In genomic region chr1:219416598-219417238, GRCh38 we compare ENCODE assay signal across 9 cellular contexts.
DNase-seq lines count a peak whose midpoint lies in the region; ATAC-seq and TF ChIP-seq lines count a peak whose summit lies in the region.
"Had no signal": no experiment of that assay in that cellular context is flagged by ENCODE, and none has a peak within 500 bp of the region (broad histone marks: within the 10 kb centered on the region; RNA-seq: fewer than 3 reads in every experiment).

No MANE protein-coding gene starts in this region.

- H4K20me1 ChIP-seq in OCI-LY1 (ENCODE audit: insufficient read depth, low read length) (no peaks in the 10 kb centered on the region), osteoblast (ENCODE audit: insufficient read depth, low read length) (no peaks in the 10 kb centered on the region)

- H3K79me2 ChIP-seq in OCI-LY1 (ENCODE audit: insufficient read depth, low read length): no peaks in the 10 kb centered on the region
- H3K79me2 ChIP-seq in osteoblast (ENCODE audit: insufficient read depth, low read length): no peaks in the 10 kb centered on the region

- H3K27ac ChIP-seq in OCI-LY1 (ENCODE audit: low read depth, low read length, poor library complexity, severe bottlenecking) (no peak overlapping the region), osteoblast (ENCODE audit: low read depth, low read length) (no peak overlapping the region)

- no peak overlapping the region for H3K27ac Mint-ChIP-seq in Calu3 (ENCODE audit: unreplicated experiment)
- H3K27ac Mint-ChIP-seq: activated naive CD8-positive, alpha-beta T cell had no signal

- H3K9me3 Mint-ChIP-seq in Calu3 (ENCODE audit: low read depth, unreplicated experiment): peaks cover 2% of the 10 kb centered on the region

- H3K36me3 ChIP-seq in OCI-LY1 (ENCODE audit: insufficient read depth, low read length): no peaks in the 10 kb centered on the region
- no peaks in the 10 kb centered on the region for H3K36me3 ChIP-seq in osteoblast (ENCODE audit: insufficient read depth, low read length)

- H3K4me3 Mint-ChIP-seq in Calu3 (ENCODE audit: low read depth, unreplicated experiment): no peak overlapping the region
- H3K4me3 Mint-ChIP-seq: activated naive CD8-positive, alpha-beta T cell had no signal

- no peaks in the 10 kb centered on the region for H3K9me2 ChIP-seq in OCI-LY1 (ENCODE audit: low read depth, low read length)

- H3K4me3 ChIP-seq in OCI-LY1 (ENCODE audit: low read depth, low read length, poor library complexity, severe bottlenecking) (no peak overlapping the region), fibroblast of the aortic adventitia (ENCODE audit: low read depth, low read length) (no peak overlapping the region), osteoblast (ENCODE audit: insufficient read depth, low read length) (no peak overlapping the region)

- BruUV-seq in Calu3 (replicated peaks; lab: Mats Ljungman, UMichigan): no TSS peak

- H3K9ac ChIP-seq in OCI-LY1 (ENCODE audit: low read length): no peak overlapping the region

- CTCF ChIA-PET in Calu3 (lab: Charles Lee): interaction anchor here (0.5 to 0.8 kb wide), 2 partner anchors 455 to 1117 kb away, joined by 3 to 4 read pairs; no protein-coding TSS in a partner anchor

- intact Hi-C loops in Calu3 (cut with micrococcal nuclease; ENCODE audit: unreplicated experiment): loop anchor here (2.0 to 10.0 kb wide), 3 partner anchors 212 to 1086 kb away; no protein-coding TSS in a partner anchor
- intact Hi-C loops in posterior vena cava (cut with DNase I): no loop called here

- ATAC-seq in GM19455 (IDR thresholded peaks at IDR 0.05; ENCODE audit: unreplicated experiment): peak; percentile 94
- peak; percentile 91 for ATAC-seq in HG03460 (IDR thresholded peaks at IDR 0.05; ENCODE audit: unreplicated experiment)

- no peak overlapping the region for H3K4me2 ChIP-seq in OCI-LY1 (ENCODE audit: low read length)
- H3K4me2 ChIP-seq in osteoblast (ENCODE audit: insufficient read depth, low read length): no peak overlapping the region

- H3K4me1 ChIP-seq in OCI-LY1 (ENCODE audit: insufficient read depth, low read length, severe bottlenecking) (no peaks in the 10 kb centered on the region), osteoblast (ENCODE audit: insufficient read depth, low read length) (peaks cover 6% of the 10 kb centered on the region)

- no peaks in the 10 kb centered on the region for H3F3A ChIP-seq in OCI-LY1 (ENCODE audit: insufficient read depth, low read length)

- H3K9me3 ChIP-seq in OCI-LY1 (ENCODE audit: low read length): no peaks in the 10 kb centered on the region
- no peaks in the 10 kb centered on the region for H3K9me3 ChIP-seq in osteoblast (ENCODE audit: low read depth, low read length)

- no peaks in the 10 kb centered on the region for H3K27me3 ChIP-seq in OCI-LY1 (ENCODE audit: insufficient read depth, low read length)
- H3K27me3 ChIP-seq in osteoblast (ENCODE audit: insufficient read depth, low read length): no peaks in the 10 kb centered on the region

- H3K36me3 Mint-ChIP-seq in Calu3 (ENCODE audit: insufficient read depth, unreplicated experiment): no peaks in the 10 kb centered on the region
- H3K36me3 Mint-ChIP-seq: activated naive CD8-positive, alpha-beta T cell had no signal

- H3K4me1 Mint-ChIP-seq in Calu3 (ENCODE audit: low read depth, unreplicated experiment): peaks cover 20% of the 10 kb centered on the region

- DNase-seq in Calu3 (peak; percentile 80), activated T-cell treated with anti-CD3 and anti-CD28 coated beads for 48 hours (ENCODE audit: low read depth) (peak; percentile 43), fibroblast of the aortic adventitia (ENCODE audit: low read depth) (peak; percentile 44), osteoblast (ENCODE audit: insufficient read length, low spot score, missing footprints) (no peak), posterior vena cava (ENCODE audit: low spot score) (no peak)

- no peaks in the 10 kb centered on the region for H3K27me3 Mint-ChIP-seq in Calu3 (ENCODE audit: unreplicated experiment)
- H3K27me3 Mint-ChIP-seq: activated naive CD8-positive, alpha-beta T cell had no signal

- H2AFZ ChIP-seq in OCI-LY1 (ENCODE audit: low read length) (no peak overlapping the region), osteoblast (ENCODE audit: low read length) (no peak overlapping the region)

- TF ChIP-seq CTCF in Calu3 (IDR thresholded peaks at IDR 0.05; ENCODE audit: unreplicated experiment) (peak; percentile 84), OCI-LY1 (IDR thresholded peaks at IDR 0.05; ENCODE audit: low read length) (peak; percentile 72), fibroblast of the aortic adventitia (IDR thresholded peaks at IDR 0.05; ENCODE audit: insufficient read depth, low read length) (peak; percentile 39), osteoblast (IDR thresholded peaks at IDR 0.05; ENCODE audit: extremely low read depth, low read depth, low read length) (peak; percentile 78)

Comparison
In these comparisons a context has a peak if more than half of its experiments do, and no peak if none do; other contexts are left out.
1. DNase-seq: peak in Calu3 (single experiment), activated T-cell treated with anti-CD3 and anti-CD28 coated beads for 48 hours (single experiment) and fibroblast of the aortic adventitia (single experiment); none in osteoblast (single experiment) and posterior vena cava (single experiment).
2. Peak in every context shown above with its lines, with median percentiles within 50 percentile points of each other: CTCF ChIP-seq.